Comparison of ENCODE assay signal across 2 cellular contexts in the genomic region with DNA sequence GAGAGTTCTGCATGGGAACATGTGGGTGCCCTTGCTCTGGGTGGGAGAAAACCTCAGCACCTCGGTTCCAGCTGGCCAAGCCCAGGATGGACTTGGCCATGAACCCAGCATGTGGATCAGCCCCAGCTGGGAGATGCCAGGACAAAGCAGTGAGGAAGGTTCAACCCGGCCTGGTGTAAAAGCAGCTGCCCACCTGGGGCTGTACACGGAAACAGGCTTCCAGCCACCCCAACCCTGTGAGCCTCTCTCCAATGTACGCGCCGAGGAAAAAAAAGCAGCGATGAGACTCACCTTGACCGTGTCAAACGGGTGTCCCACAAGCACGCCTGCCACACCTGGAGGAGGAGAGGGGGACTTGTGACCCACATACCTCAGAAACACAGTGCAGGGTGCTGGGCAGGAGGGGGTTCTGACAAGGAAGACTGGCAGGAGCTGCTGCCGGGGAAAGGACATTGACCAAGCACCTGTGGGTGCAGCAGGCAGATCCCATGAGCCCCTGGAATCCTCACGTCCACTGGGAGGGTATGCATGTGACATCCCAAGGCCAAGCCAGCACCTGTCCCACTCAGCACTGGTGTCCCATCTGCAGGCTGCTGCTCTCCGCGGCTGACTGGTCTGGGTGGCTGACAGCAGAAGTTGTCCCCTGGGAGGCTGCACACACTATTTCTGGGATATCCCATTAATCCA.
TF ChIP-seq lines count a peak whose summit lies in the region.

No MANE protein-coding gene starts in this region.

TF ChIP-seq in WTC11, 78 proteins besides CTCF, POLR2A, EP300 and RAD21:
- TF ChIP-seq, protein P1, sequence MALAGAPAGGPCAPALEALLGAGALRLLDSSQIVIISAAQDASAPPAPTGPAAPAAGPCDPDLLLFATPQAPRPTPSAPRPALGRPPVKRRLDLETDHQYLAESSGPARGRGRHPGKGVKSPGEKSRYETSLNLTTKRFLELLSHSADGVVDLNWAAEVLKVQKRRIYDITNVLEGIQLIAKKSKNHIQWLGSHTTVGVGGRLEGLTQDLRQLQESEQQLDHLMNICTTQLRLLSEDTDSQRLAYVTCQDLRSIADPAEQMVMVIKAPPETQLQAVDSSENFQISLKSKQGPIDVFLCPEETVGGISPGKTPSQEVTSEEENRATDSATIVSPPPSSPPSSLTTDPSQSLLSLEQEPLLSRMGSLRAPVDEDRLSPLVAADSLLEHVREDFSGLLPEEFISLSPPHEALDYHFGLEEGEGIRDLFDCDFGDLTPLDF (CRISPR knock-in tag; IDR thresholded peaks at IDR 0.05): no peak
- TF ChIP-seq, protein P2, sequence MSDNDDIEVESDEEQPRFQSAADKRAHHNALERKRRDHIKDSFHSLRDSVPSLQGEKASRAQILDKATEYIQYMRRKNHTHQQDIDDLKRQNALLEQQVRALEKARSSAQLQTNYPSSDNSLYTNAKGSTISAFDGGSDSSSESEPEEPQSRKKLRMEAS (CRISPR knock-in tag; IDR thresholded peaks at IDR 0.05): no peak
- no peak for TF ChIP-seq TCF7 (CRISPR knock-in tag; IDR thresholded peaks at IDR 0.05; ENCODE audit: low read depth)
- no peak for TF ChIP-seq OVOL2 (CRISPR knock-in tag; IDR thresholded peaks at IDR 0.05; ENCODE audit: borderline replicate concordance)
- no peak for TF ChIP-seq ZBTB43 (CRISPR knock-in tag; IDR thresholded peaks at IDR 0.05)
- TF ChIP-seq NFYB (CRISPR knock-in tag; conservative IDR thresholded peaks at IDR 0.05; ENCODE audit: low read depth): no peak
- no peak for TF ChIP-seq SMAD4 (CRISPR knock-in tag; IDR thresholded peaks at IDR 0.05)
- TF ChIP-seq, protein P3, sequence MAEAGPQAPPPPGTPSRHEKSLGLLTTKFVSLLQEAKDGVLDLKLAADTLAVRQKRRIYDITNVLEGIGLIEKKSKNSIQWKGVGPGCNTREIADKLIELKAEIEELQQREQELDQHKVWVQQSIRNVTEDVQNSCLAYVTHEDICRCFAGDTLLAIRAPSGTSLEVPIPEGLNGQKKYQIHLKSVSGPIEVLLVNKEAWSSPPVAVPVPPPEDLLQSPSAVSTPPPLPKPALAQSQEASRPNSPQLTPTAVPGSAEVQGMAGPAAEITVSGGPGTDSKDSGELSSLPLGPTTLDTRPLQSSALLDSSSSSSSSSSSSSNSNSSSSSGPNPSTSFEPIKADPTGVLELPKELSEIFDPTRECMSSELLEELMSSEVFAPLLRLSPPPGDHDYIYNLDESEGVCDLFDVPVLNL (CRISPR knock-in tag; IDR thresholded peaks at IDR 0.05; ENCODE audit: borderline replicate concordance, low read depth): no peak
- TF ChIP-seq RORB (CRISPR knock-in tag; IDR thresholded peaks at IDR 0.05): no peak
- TF ChIP-seq, protein P4, sequence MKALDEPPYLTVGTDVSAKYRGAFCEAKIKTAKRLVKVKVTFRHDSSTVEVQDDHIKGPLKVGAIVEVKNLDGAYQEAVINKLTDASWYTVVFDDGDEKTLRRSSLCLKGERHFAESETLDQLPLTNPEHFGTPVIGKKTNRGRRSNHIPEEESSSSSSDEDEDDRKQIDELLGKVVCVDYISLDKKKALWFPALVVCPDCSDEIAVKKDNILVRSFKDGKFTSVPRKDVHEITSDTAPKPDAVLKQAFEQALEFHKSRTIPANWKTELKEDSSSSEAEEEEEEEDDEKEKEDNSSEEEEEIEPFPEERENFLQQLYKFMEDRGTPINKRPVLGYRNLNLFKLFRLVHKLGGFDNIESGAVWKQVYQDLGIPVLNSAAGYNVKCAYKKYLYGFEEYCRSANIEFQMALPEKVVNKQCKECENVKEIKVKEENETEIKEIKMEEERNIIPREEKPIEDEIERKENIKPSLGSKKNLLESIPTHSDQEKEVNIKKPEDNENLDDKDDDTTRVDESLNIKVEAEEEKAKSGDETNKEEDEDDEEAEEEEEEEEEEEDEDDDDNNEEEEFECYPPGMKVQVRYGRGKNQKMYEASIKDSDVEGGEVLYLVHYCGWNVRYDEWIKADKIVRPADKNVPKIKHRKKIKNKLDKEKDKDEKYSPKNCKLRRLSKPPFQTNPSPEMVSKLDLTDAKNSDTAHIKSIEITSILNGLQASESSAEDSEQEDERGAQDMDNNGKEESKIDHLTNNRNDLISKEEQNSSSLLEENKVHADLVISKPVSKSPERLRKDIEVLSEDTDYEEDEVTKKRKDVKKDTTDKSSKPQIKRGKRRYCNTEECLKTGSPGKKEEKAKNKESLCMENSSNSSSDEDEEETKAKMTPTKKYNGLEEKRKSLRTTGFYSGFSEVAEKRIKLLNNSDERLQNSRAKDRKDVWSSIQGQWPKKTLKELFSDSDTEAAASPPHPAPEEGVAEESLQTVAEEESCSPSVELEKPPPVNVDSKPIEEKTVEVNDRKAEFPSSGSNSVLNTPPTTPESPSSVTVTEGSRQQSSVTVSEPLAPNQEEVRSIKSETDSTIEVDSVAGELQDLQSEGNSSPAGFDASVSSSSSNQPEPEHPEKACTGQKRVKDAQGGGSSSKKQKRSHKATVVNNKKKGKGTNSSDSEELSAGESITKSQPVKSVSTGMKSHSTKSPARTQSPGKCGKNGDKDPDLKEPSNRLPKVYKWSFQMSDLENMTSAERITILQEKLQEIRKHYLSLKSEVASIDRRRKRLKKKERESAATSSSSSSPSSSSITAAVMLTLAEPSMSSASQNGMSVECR (CRISPR knock-in tag; IDR thresholded peaks at IDR 0.05; ENCODE audit: borderline replicate concordance): no peak
- no peak for TF ChIP-seq GTF2I (CRISPR knock-in tag; conservative IDR thresholded peaks at IDR 0.05)
- no peak for TF ChIP-seq TEAD1 (CRISPR knock-in tag; IDR thresholded peaks at IDR 0.05)
- TF ChIP-seq FOXP4 (CRISPR knock-in tag; IDR thresholded peaks at IDR 0.05): no peak

TF ChIP-seq in SK-N-SH, 30 proteins besides CTCF, POLR2A, EP300 and RAD21 (continued from another document):
- TF ChIP-seq, protein P5, sequence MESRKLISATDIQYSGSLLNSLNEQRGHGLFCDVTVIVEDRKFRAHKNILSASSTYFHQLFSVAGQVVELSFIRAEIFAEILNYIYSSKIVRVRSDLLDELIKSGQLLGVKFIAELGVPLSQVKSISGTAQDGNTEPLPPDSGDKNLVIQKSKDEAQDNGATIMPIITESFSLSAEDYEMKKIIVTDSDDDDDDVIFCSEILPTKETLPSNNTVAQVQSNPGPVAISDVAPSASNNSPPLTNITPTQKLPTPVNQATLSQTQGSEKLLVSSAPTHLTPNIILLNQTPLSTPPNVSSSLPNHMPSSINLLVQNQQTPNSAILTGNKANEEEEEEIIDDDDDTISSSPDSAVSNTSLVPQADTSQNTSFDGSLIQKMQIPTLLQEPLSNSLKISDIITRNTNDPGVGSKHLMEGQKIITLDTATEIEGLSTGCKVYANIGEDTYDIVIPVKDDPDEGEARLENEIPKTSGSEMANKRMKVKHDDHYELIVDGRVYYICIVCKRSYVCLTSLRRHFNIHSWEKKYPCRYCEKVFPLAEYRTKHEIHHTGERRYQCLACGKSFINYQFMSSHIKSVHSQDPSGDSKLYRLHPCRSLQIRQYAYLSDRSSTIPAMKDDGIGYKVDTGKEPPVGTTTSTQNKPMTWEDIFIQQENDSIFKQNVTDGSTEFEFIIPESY (IDR thresholded peaks at IDR 0.05; ENCODE audit: borderline replicate concordance, low read depth): no peak
- TF ChIP-seq NRF1 (IDR thresholded peaks at IDR 0.05; ENCODE audit: low read depth, low read length) (no peak), RCOR1 (IDR thresholded peaks at IDR 0.05; ENCODE audit: low read length) (no peak), GATA2 (CRISPR knock-in tag; IDR thresholded peaks at IDR 0.05) (no peak), FOXM1 (IDR thresholded peaks at IDR 0.05; ENCODE audit: low read depth) (no peak), SIN3A (IDR thresholded peaks at IDR 0.05; ENCODE audit: borderline replicate concordance, low read depth, low read length) (no peak), MEF2A (IDR thresholded peaks at IDR 0.05; ENCODE audit: borderline replicate concordance, low read depth) (no peak), REST (IDR thresholded peaks at IDR 0.05; ENCODE audit: low read depth, low read length) (no peak), YY1 (IDR thresholded peaks at IDR 0.05; ENCODE audit: low read depth) (no peak), NFIC (IDR thresholded peaks at IDR 0.05; ENCODE audit: borderline replicate concordance) (no peak)
- TF ChIP-seq, protein P6, sequence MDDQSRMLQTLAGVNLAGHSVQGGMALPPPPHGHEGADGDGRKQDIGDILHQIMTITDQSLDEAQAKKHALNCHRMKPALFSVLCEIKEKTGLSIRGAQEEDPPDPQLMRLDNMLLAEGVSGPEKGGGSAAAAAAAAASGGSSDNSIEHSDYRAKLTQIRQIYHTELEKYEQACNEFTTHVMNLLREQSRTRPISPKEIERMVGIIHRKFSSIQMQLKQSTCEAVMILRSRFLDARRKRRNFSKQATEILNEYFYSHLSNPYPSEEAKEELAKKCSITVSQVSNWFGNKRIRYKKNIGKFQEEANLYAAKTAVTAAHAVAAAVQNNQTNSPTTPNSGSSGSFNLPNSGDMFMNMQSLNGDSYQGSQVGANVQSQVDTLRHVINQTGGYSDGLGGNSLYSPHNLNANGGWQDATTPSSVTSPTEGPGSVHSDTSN (IDR thresholded peaks at IDR 0.05): no peak
- TF ChIP-seq, protein P7, sequence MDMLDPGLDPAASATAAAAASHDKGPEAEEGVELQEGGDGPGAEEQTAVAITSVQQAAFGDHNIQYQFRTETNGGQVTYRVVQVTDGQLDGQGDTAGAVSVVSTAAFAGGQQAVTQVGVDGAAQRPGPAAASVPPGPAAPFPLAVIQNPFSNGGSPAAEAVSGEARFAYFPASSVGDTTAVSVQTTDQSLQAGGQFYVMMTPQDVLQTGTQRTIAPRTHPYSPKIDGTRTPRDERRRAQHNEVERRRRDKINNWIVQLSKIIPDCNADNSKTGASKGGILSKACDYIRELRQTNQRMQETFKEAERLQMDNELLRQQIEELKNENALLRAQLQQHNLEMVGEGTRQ (IDR thresholded peaks at IDR 0.05; ENCODE audit: borderline replicate concordance, low read depth, low read length): no peak
